Comparison of ENCODE assay signal across 12 cellular contexts in genomic region chr15:70491641-70492040, GRCh38.
DNase-seq lines count a peak whose midpoint lies in the region; ATAC-seq and TF ChIP-seq lines count a peak whose summit lies in the region.
"Had no signal": no experiment of that assay in that cellular context is flagged by ENCODE, and none has a peak within 500 bp of the region (broad histone marks: within the 10 kb centered on the region; RNA-seq: fewer than 3 reads in every experiment).

No MANE protein-coding gene starts in this region.

- peak overlapping the region; percentile 60 to 85 (median 77) for H3K4me3 Mint-ChIP-seq in CD4-positive, alpha-beta memory T cell
- peak overlapping the region; percentile 67 for H3K4me3 Mint-ChIP-seq in activated CD4-positive, alpha-beta memory T cell treated with anti-CD3 and anti-CD28 coated beads for 36 hours
- H3K4me3 Mint-ChIP-seq in naive thymus-derived CD8-positive, alpha-beta T cell: peak overlapping the region; percentile 61 to 90 (median 76)

- intact Hi-C loops in CD4-positive, alpha-beta memory T cell (cut with micrococcal nuclease): loop anchor here (1.0 to 2.0 kb wide), 9 partner anchors 11 to 1023 kb away; no protein-coding TSS in a partner anchor
- intact Hi-C loops in activated CD4-positive, alpha-beta memory T cell treated with anti-CD3 and anti-CD28 coated beads for 36 hours (cut with micrococcal nuclease): loop anchor here (1.0 to 5.0 kb wide), 12 partner anchors 11 to 1023 kb away; no protein-coding TSS in a partner anchor
- intact Hi-C loops in A673 (cut with micrococcal nuclease; ENCODE audit: unreplicated experiment): no loop called here

- H3K9me3 ChIP-seq in CD4-positive, alpha-beta memory T cell (ENCODE audit: control insufficient read depth in 1 of 2, low read length in 2 of 2): no peaks in the 10 kb centered on the region
- H3K9me3 ChIP-seq in A673 (ENCODE audit: low read depth, low read length, poor library complexity, severe bottlenecking): no peaks in the 10 kb centered on the region
- H3K9me3 ChIP-seq: sigmoid colon, testis had no signal

- POLR2A ChIA-PET in CD4-positive, alpha-beta memory T cell (lab: Charles Lee; ENCODE audit: partially characterized antibody): interaction anchor here (0.9 to 5.3 kb wide), 20 partner anchors 11 to 1029 kb away, joined by 3 to 54 read pairs (median 8); partner anchors contain the start of gene TLE3
- POLR2A ChIA-PET in activated CD4-positive, alpha-beta memory T cell treated with anti-CD3 and anti-CD28 coated beads for 36 hours (lab: Charles Lee): interaction anchor here (0.9 to 3.6 kb wide), 5 partner anchors 12 to 1024 kb away, joined by 3 to 33 read pairs (median 5); no protein-coding TSS in a partner anchor
- POLR2A ChIA-PET in naive thymus-derived CD8-positive, alpha-beta T cell (lab: Charles Lee): interaction anchor here (0.9 to 3.8 kb wide), 6 partner anchors 11 to 394 kb away, joined by 4 to 24 read pairs (median 5); partner anchors contain the start of gene TLE3
- POLR2A ChIA-PET in A673 (lab: Charles Lee; ENCODE audit: low non-redundant PET): no interaction called here

- no peak overlapping the region for H3K27ac ChIP-seq in CD4-positive, alpha-beta memory T cell (ENCODE audit: low read depth, low read length)
- H3K27ac ChIP-seq in HL-60 (replicated peaks) (peak overlapping the region; percentile 69), A673 (ENCODE audit: low read depth, low read length, poor library complexity, severe bottlenecking) (no peak overlapping the region)
- H3K27ac ChIP-seq: sigmoid colon, testis had no signal

- H3K36me3 ChIP-seq in CD4-positive, alpha-beta memory T cell (ENCODE audit: insufficient read depth, low read length): no peaks in the 10 kb centered on the region
- no peaks in the 10 kb centered on the region for H3K36me3 ChIP-seq in A673 (ENCODE audit: insufficient read depth, low read length, poor library complexity, severe bottlenecking)
- H3K36me3 ChIP-seq: sigmoid colon had no signal

- no peaks in the 10 kb centered on the region for H3K9me3 Mint-ChIP-seq in CD4-positive, alpha-beta memory T cell
- H3K9me3 Mint-ChIP-seq in activated CD4-positive, alpha-beta memory T cell treated with anti-CD3 and anti-CD28 coated beads for 36 hours: no peaks in the 10 kb centered on the region
- H3K9me3 Mint-ChIP-seq in naive thymus-derived CD8-positive, alpha-beta T cell: no peaks in the 10 kb centered on the region

- H3K4me1 ChIP-seq in CD4-positive, alpha-beta memory T cell (ENCODE audit: insufficient read depth, low read length): peaks cover 85% of the 10 kb centered on the region
- peaks cover 23% of the 10 kb centered on the region for H3K4me1 ChIP-seq in A673 (ENCODE audit: insufficient read depth, low read length, poor library complexity, severe bottlenecking)
- H3K4me1 ChIP-seq: testis had no signal

- CTCF ChIA-PET in CD4-positive, alpha-beta memory T cell (lab: Charles Lee; ENCODE audit: partially characterized antibody): interaction anchor here (0.9 to 7.5 kb wide), 8 partner anchors 13 to 1016 kb away, joined by 3 to 109 read pairs (median 8); no protein-coding TSS in a partner anchor
- CTCF ChIA-PET in activated CD4-positive, alpha-beta memory T cell treated with anti-CD3 and anti-CD28 coated beads for 36 hours (lab: Charles Lee): interaction anchor here (0.9 to 9.0 kb wide), 5 partner anchors 13 to 1016 kb away, joined by 3 to 81 read pairs (median 4); no protein-coding TSS in a partner anchor
- CTCF ChIA-PET in A673 (lab: Charles Lee): no interaction called here

- peaks cover 0 to 1% of the 10 kb centered on the region in 2 donors for H3K27me3 Mint-ChIP-seq in CD4-positive, alpha-beta memory T cell
- H3K27me3 Mint-ChIP-seq in activated CD4-positive, alpha-beta memory T cell treated with anti-CD3 and anti-CD28 coated beads for 36 hours: peaks cover 24% of the 10 kb centered on the region
- H3K27me3 Mint-ChIP-seq in naive thymus-derived CD8-positive, alpha-beta T cell: peaks cover 0 to 6% (median 0%) of the 10 kb centered on the region in 5 donors

- no peaks in the 10 kb centered on the region for H3K27me3 ChIP-seq in CD4-positive, alpha-beta memory T cell (ENCODE audit: insufficient read depth, low read length)
- H3K27me3 ChIP-seq in HL-60 (ENCODE audit: insufficient read depth, poor library complexity, severe bottlenecking): no peaks in the 10 kb centered on the region
- no peaks in the 10 kb centered on the region for H3K27me3 ChIP-seq in A673 (replicated peaks; ENCODE audit: insufficient read depth, low read depth, low read length, poor library complexity)
- H3K27me3 ChIP-seq: sigmoid colon, testis had no signal

- peak overlapping the region; percentile 36 to 91 (median 78) for H3K27ac Mint-ChIP-seq in CD4-positive, alpha-beta memory T cell
- peak overlapping the region; percentile 97 for H3K27ac Mint-ChIP-seq in activated CD4-positive, alpha-beta memory T cell treated with anti-CD3 and anti-CD28 coated beads for 36 hours
- peak overlapping the region in 9 of 10 donors; percentile 28 to 89 (median 56) for H3K27ac Mint-ChIP-seq in naive thymus-derived CD8-positive, alpha-beta T cell

- TF ChIP-seq CTCF in HL-60 (IDR thresholded peaks at IDR 0.05; ENCODE audit: insufficient read depth, low read length) (no peak), A673 (conservative IDR thresholded peaks at IDR 0.05; ENCODE audit: low read depth, low read length) (no peak)

- ATAC-seq in naive thymus-derived CD8-positive, alpha-beta T cell: no peak
- no peak for ATAC-seq in HG02588 (IDR thresholded peaks at IDR 0.05; ENCODE audit: unreplicated experiment)

- peaks cover 60 to 92% (median 70%) of the 10 kb centered on the region in 4 donors for H3K4me1 Mint-ChIP-seq in CD4-positive, alpha-beta memory T cell
- H3K4me1 Mint-ChIP-seq in activated CD4-positive, alpha-beta memory T cell treated with anti-CD3 and anti-CD28 coated beads for 36 hours (ENCODE audit: low read depth): peaks cover 78% of the 10 kb centered on the region
- H3K4me1 Mint-ChIP-seq in naive thymus-derived CD8-positive, alpha-beta T cell: peaks cover 57 to 89% (median 85%) of the 10 kb centered on the region in 4 donors

- peak overlapping the region in 1 of 2 donors; percentile 44 for H3K4me3 ChIP-seq in CD4-positive, alpha-beta memory T cell (ENCODE audit: low read length in 2 of 2)
- H3K4me3 ChIP-seq in HL-60 (replicated peaks; ENCODE audit: insufficient read depth, low read length) (no peak overlapping the region), A673 (ENCODE audit: low read depth, low read length, poor library complexity, severe bottlenecking) (no peak overlapping the region)
- H3K4me3 ChIP-seq: sigmoid colon, testis had no signal

- H3K36me3 Mint-ChIP-seq in CD4-positive, alpha-beta memory T cell: no peaks in the 10 kb centered on the region
- peaks cover 2% of the 10 kb centered on the region for H3K36me3 Mint-ChIP-seq in activated CD4-positive, alpha-beta memory T cell treated with anti-CD3 and anti-CD28 coated beads for 36 hours
- H3K36me3 Mint-ChIP-seq in naive thymus-derived CD8-positive, alpha-beta T cell: no peaks in the 10 kb centered on the region

- no TSS peak for BruUV-seq in A673 (replicated peaks; lab: Mats Ljungman, UMichigan)

- no peak for DNase-seq in CD4-positive, alpha-beta memory T cell
- DNase-seq in HL-60 (ENCODE audit: low read depth in 1 of 2, low spot score in 1 of 2) (no peak), A673 (ENCODE audit: low spot score) (no peak), NCI-H2196 treated with DMSO at 0.1 percent for 48 hours (lab: John Stamatoyannopoulos, UW; ENCODE audit: unreplicated experiment) (no peak)
- DNase-seq in activated CD4-positive, alpha-beta memory T cell treated with anti-CD3 and anti-CD28 coated beads for 36 hours: no peak
- DNase-seq in naive thymus-derived CD8-positive, alpha-beta T cell: no peak
- DNase-seq: DMS 273 treated with DMSO at 0.1 percent for 48 hours, NCI-H1105 treated with DMSO at 0.1 percent for 48 hours, NCI-H446, sigmoid colon, testis had no signal
